In genomic region chr14:102826751-102827675, GRCh38 we compare ENCODE assay signal across 15 cellular contexts. TPM values are rescaled to one million over a fixed set of nuclear protein-coding genes. Genes with fewer than 3 reads are reported as not detected.
A peak's percentile ranks its signal among the peaks of the same experiment; 100 is the strongest.
DNase-seq lines count a peak whose midpoint lies in the region; ATAC-seq and TF ChIP-seq lines count a peak whose summit lies in the region.
"Had no signal": no experiment of that assay in that cellular context is flagged by ENCODE, and none has a peak within 500 bp of the region (broad histone marks: within the 10 kb centered on the region; RNA-seq: fewer than 3 reads in every experiment).

No MANE protein-coding gene starts in this region.

- no peaks in the 10 kb centered on the region for H3K27me3 Mint-ChIP-seq in activated naive CD4-positive, alpha-beta T cell treated with anti-CD3 and anti-CD28 coated beads for 36 hours (ENCODE audit: low read depth)
- no peaks in the 10 kb centered on the region for H3K27me3 Mint-ChIP-seq in activated T-helper 17 cell treated with anti-CD3 and anti-CD28 coated beads, Interleukin-2, amount 50 U/mL, for 72 hours
- H3K27me3 Mint-ChIP-seq: CD4-positive, alpha-beta T cell had no signal

- no peaks in the 10 kb centered on the region for H3K9me3 ChIP-seq in mucosa of descending colon

- no peak for ATAC-seq in activated T-helper 17 cell treated with anti-CD3 and anti-CD28 coated beads, Interleukin-2, amount 50 U/mL, for 72 hours (replicated peaks)
- peak; percentile 24 for ATAC-seq in mucosa of descending colon

- peaks cover 29% of the 10 kb centered on the region for H3K36me3 Mint-ChIP-seq in activated naive CD4-positive, alpha-beta T cell treated with anti-CD3 and anti-CD28 coated beads for 36 hours (ENCODE audit: low read depth)
- H3K36me3 Mint-ChIP-seq in activated T-helper 17 cell treated with anti-CD3 and anti-CD28 coated beads, Interleukin-2, amount 50 U/mL, for 72 hours (ENCODE audit: low read depth) = peaks cover 95% of the 10 kb centered on the region

- peak; percentile 16 for TF ChIP-seq POLR2A in GM19099 (IDR thresholded peaks at IDR 0.05; ENCODE audit: extremely low read depth, insufficient read length, low read depth)

- no peaks in the 10 kb centered on the region for H3K9me3 Mint-ChIP-seq in activated naive CD4-positive, alpha-beta T cell treated with anti-CD3 and anti-CD28 coated beads for 36 hours
- H3K9me3 Mint-ChIP-seq in activated T-helper 17 cell treated with anti-CD3 and anti-CD28 coated beads, Interleukin-2, amount 50 U/mL, for 72 hours = peaks cover 5% of the 10 kb centered on the region
- H3K9me3 Mint-ChIP-seq: CD4-positive, alpha-beta T cell had no signal

- CTCF ChIA-PET in activated naive CD4-positive, alpha-beta T cell treated with anti-CD3 and anti-CD28 coated beads for 36 hours (lab: Charles Lee) = no interaction called here

- H3K27ac Mint-ChIP-seq in activated naive CD4-positive, alpha-beta T cell treated with anti-CD3 and anti-CD28 coated beads for 36 hours = peak overlapping the region; percentile 56
- H3K27ac Mint-ChIP-seq in activated T-helper 17 cell treated with anti-CD3 and anti-CD28 coated beads, Interleukin-2, amount 50 U/mL, for 72 hours = peak overlapping the region; percentile 92
- H3K27ac Mint-ChIP-seq: CD4-positive, alpha-beta T cell had no signal

- H3K4me1 Mint-ChIP-seq in activated naive CD4-positive, alpha-beta T cell treated with anti-CD3 and anti-CD28 coated beads for 36 hours (ENCODE audit: low read depth) = peaks cover 78% of the 10 kb centered on the region
- peaks cover 76% of the 10 kb centered on the region for H3K4me1 Mint-ChIP-seq in activated T-helper 17 cell treated with anti-CD3 and anti-CD28 coated beads, Interleukin-2, amount 50 U/mL, for 72 hours

- intact Hi-C loops in activated naive CD4-positive, alpha-beta T cell treated with anti-CD3 and anti-CD28 coated beads for 36 hours (cut with micrococcal nuclease) = no loop called here
- intact Hi-C loops in mucosa of descending colon (cut with DNase I, micrococcal nuclease) = no loop called here
- intact Hi-C loops in posterior vena cava (cut with DNase I) = no loop called here

- H3K4me1 ChIP-seq in mucosa of descending colon (ENCODE audit: low read depth) = peaks cover 4% of the 10 kb centered on the region

- H3K36me3 ChIP-seq in mucosa of descending colon (ENCODE audit: low read depth) = no peaks in the 10 kb centered on the region

- no peak overlapping the region for H3K4me3 Mint-ChIP-seq in activated naive CD4-positive, alpha-beta T cell treated with anti-CD3 and anti-CD28 coated beads for 36 hours
- peak overlapping the region; percentile 97 for H3K4me3 Mint-ChIP-seq in activated T-helper 17 cell treated with anti-CD3 and anti-CD28 coated beads, Interleukin-2, amount 50 U/mL, for 72 hours
- H3K4me3 Mint-ChIP-seq: CD4-positive, alpha-beta T cell had no signal

- no peak for DNase-seq in activated naive CD4-positive, alpha-beta T cell treated with anti-CD3 and anti-CD28 coated beads for 36 hours
- DNase-seq in activated naive CD4-positive, alpha-beta T cell treated with Interleukin-2 at 50 U/mL for 16 hours = no peak
- DNase-seq in mucosa of descending colon (no peak), iPS-NIHi11 (ENCODE audit: low spot score) (no peak), NCI-H82 treated with DMSO at 0.1 percent for 48 hours (lab: John Stamatoyannopoulos, UW; ENCODE audit: unreplicated experiment) (no peak), posterior vena cava (ENCODE audit: low spot score) (no peak)
- DNase-seq: Calu3; CD4-positive, alpha-beta T cell; GM23248; KG1; NCI-H1092; NCI-H226; NCI-H526 treated with DMSO at 0.1 percent for 48 hours had no signal

- no peak for TF ChIP-seq CTCF in mucosa of descending colon (IDR thresholded peaks at IDR 0.05)

- H3K4me3 ChIP-seq in mucosa of descending colon = no peak overlapping the region
- H3K4me3 ChIP-seq: GM23248 had no signal

RNA-seq across cellular contexts. Expression of gene TRAF3, which starts 49.8 kb away (rescaled TPM):
- 10 to 100 TPM; 74.4 to 76.8 TPM for total RNA-seq in activated naive CD4-positive, alpha-beta T cell treated with anti-CD3 and anti-CD28 coated beads for 36 hours
- 100 to 1,000 TPM in 1 of 2 donors, 10 to 100 TPM in 1; 61.7 to 133 TPM for total RNA-seq in activated T-helper 17 cell treated with anti-CD3 and anti-CD28 coated beads, Interleukin-2, amount 50 U/mL, for 72 hours
- 10 to 100 TPM; 20.9 to 36.0 (median 21.3) TPM for total RNA-seq in mucosa of descending colon
- total RNA-seq in posterior vena cava = 10 to 100 TPM; 17.8 to 28.0 TPM
